ENCODE assay signal across 7 cellular contexts in genomic region chr9:68949271-68950000, GRCh38.
DNase-seq lines count a peak whose midpoint lies in the region; ATAC-seq and TF ChIP-seq lines count a peak whose summit lies in the region.

No MANE protein-coding gene starts in this region.

- CTCF ChIA-PET in MCF 10A (lab: Yijun Ruan, JAX): interaction anchor here (0.5 to 1.2 kb wide), 4 partner anchors 50 to 345 kb away, joined by 3 to 5 read pairs (median 3); no protein-coding TSS in a partner anchor

- ATAC-seq in GM18861 (IDR thresholded peaks at IDR 0.05; ENCODE audit: unreplicated experiment): peak; percentile 30
- ATAC-seq in HG02642 (IDR thresholded peaks at IDR 0.05; ENCODE audit: poor library complexity, unreplicated experiment): no peak

- TF ChIP-seq CTCF in MCF 10A (IDR thresholded peaks at IDR 0.05; ENCODE audit: unreplicated experiment) (no peak), chondrocyte (IDR thresholded peaks at IDR 0.05) (no peak)

- H3K27me3 Mint-ChIP-seq in MCF 10A (ENCODE audit: insufficient read depth, unreplicated experiment): peaks cover 46% of the 10 kb centered on the region
- H3K27me3 Mint-ChIP-seq in chondrocyte (ENCODE audit: low read depth): peaks cover 20% of the 10 kb centered on the region

- H3K36me3 Mint-ChIP-seq in MCF 10A (ENCODE audit: insufficient read depth, unreplicated experiment): no peaks in the 10 kb centered on the region
- no peaks in the 10 kb centered on the region for H3K36me3 Mint-ChIP-seq in chondrocyte (ENCODE audit: low read depth)

- H3K4me1 Mint-ChIP-seq in MCF 10A (ENCODE audit: insufficient read depth, unreplicated experiment) (peaks cover 5% of the 10 kb centered on the region), chondrocyte (ENCODE audit: low read depth) (no peaks in the 10 kb centered on the region)

- H3K27ac Mint-ChIP-seq in MCF 10A (ENCODE audit: low read depth, unreplicated experiment): peak overlapping the region; percentile 47
- no peak overlapping the region for H3K27ac Mint-ChIP-seq in chondrocyte (ENCODE audit: unreplicated experiment)

- intact Hi-C loops in MCF 10A (cut with micrococcal nuclease): no loop called here

- no TSS peak for BruUV-seq in MCF 10A (replicated peaks; lab: Mats Ljungman, UMichigan)

- DNase-seq in NCI-H2107 treated with DMSO at 0.1 percent for 48 hours (lab: John Stamatoyannopoulos, UW; ENCODE audit: unreplicated experiment): peak; percentile 81
- DNase-seq in MCF 10A (ENCODE audit: unreplicated experiment): no peak
- peak; percentile 8 for DNase-seq in skeletal muscle cell (ENCODE audit: low read depth)
- DNase-seq in chondrocyte (ENCODE audit: low spot score): no peak
- no peak for DNase-seq in dedifferentiated amniotic fluid mesenchymal stem cell (ENCODE audit: extremely low spot score)

- H3K4me3 ChIP-seq in skeletal muscle cell (ENCODE audit: low read depth, low read length): no peak overlapping the region

- no peak overlapping the region for H3K4me3 Mint-ChIP-seq in MCF 10A (ENCODE audit: unreplicated experiment)
- no peak overlapping the region for H3K4me3 Mint-ChIP-seq in chondrocyte (ENCODE audit: unreplicated experiment)

- H3K9me3 Mint-ChIP-seq in MCF 10A (ENCODE audit: unreplicated experiment): no peaks in the 10 kb centered on the region
- no peaks in the 10 kb centered on the region for H3K9me3 Mint-ChIP-seq in chondrocyte (ENCODE audit: low read depth)

- POLR2A ChIA-PET in MCF 10A (lab: Yijun Ruan, JAX): no interaction called here

Comparison
In these comparisons a context has a peak if more than half of its experiments do, and no peak if none do; other contexts are left out.
1. DNase-seq: peak in NCI-H2107 treated with DMSO at 0.1 percent for 48 hours (single experiment) and skeletal muscle cell (single experiment); none in MCF 10A (single experiment), chondrocyte (single experiment) and dedifferentiated amniotic fluid mesenchymal stem cell (single experiment).